Comparison of ENCODE assay signal across 26 cellular contexts in genomic region chr15:54859982-54860381, GRCh38.
"Had no signal": no experiment of that assay in that cellular context is flagged by ENCODE, and none has a peak within 500 bp of the region (broad histone marks: within the 10 kb centered on the region; RNA-seq: fewer than 3 reads in every experiment).

No MANE protein-coding gene starts in this region.

- H3K27me3 ChIP-seq: stomach, suprapubic skin, thyroid gland, tibial artery, tibial nerve, transverse colon, upper lobe of left lung, upper lobe of right lung, uterus, vagina had no signal

- H3K4me3 ChIP-seq: stomach, suprapubic skin, thoracic aorta, thyroid gland, tibial artery, tibial nerve, transverse colon, upper lobe of left lung, upper lobe of right lung, uterus, vagina had no signal

- H3K9me3 ChIP-seq: thyroid gland, uterus, vagina had no signal

- ATAC-seq: stimulated activated effector memory CD8-positive, alpha-beta T cell treated with anti-CD3 and anti-CD28 coated beads, Interleukin-12 subunit alpha, Interleukin-12 subunit beta, amount 100 ng/mL, for 72 hours; stimulated activated memory B cell treated with anti-CD40 and anti-IgM and Interleukin-4, amounts not matched to agents 10 μg/mL and 1 μg/mL and 100 μg/mL, for 72 hours; stimulated activated naive B cell treated with anti-CD40 and anti-IgM and Interleukin-4, amounts not matched to agents 10 μg/mL and 1 μg/mL and 100 μg/mL, for 72 hours; stimulated activated naive CD8-positive, alpha-beta T cell treated with anti-CD3 and anti-CD28 coated beads, Interleukin-15, amount 100 ng/mL, for 72 hours; stimulated activated naive CD8-positive, alpha-beta T cell treated with anti-CD3 and anti-CD28 coated beads, Interleukin-15, Interleukin-2, amounts not matched to agents 100 U/mL and 50 U/mL, for 24 hours; upper lobe of right lung had no signal

- H3K4me1 ChIP-seq: stomach, suprapubic skin, thyroid gland, tibial artery, tibial nerve, transverse colon, upper lobe of left lung, upper lobe of right lung, uterus, vagina had no signal

- H3K36me3 ChIP-seq: stomach, suprapubic skin, thoracic aorta, thyroid gland, tibial nerve, transverse colon, upper lobe of left lung, upper lobe of right lung, uterus, vagina had no signal

- H3K27ac ChIP-seq: stomach, suprapubic skin, thoracic aorta, thyroid gland, tibial artery, tibial nerve, transverse colon, upper lobe of left lung, upper lobe of right lung, uterus, vagina had no signal

- FAIRE-seq: urothelium cell line had no signal

- DNase-seq: stimulated activated CD4-positive, alpha-beta T cell treated with anti-CD3 and anti-CD28 coated beads, Interleukin-2, amount 100 ng/mL, for 48 hours; stimulated activated CD4-positive, alpha-beta T cell treated with anti-CD3 and anti-CD28 coated beads, Interleukin-4, amount 100 ng/mL, for 1 hour; stimulated activated CD4-positive, alpha-beta T cell treated with anti-CD3 and anti-CD28 coated beads, Interleukin-4, amount 100 ng/mL, for 24 hours; stimulated activated CD4-positive, alpha-beta T cell treated with anti-CD3 and anti-CD28 coated beads, Interleukin-4, amount 100 ng/mL, for 4 hours; stimulated activated CD8-positive, alpha-beta memory T cell treated with anti-CD3 and anti-CD28 coated beads, Interleukin-4, amount 100 ng/mL, for 48 hours; stimulated activated naive B cell treated with anti-CD40 and anti-IgM and Interleukin-4, amounts not matched to agents 10 μg/mL and 1 μg/mL and 100 μg/mL, for 72 hours; stimulated activated naive CD4-positive, alpha-beta T cell; stimulated activated naive CD4-positive, alpha-beta T cell treated with Interleukin-2 at 50 U/mL for 16 hours; stimulated activated naive CD8-positive, alpha-beta T cell treated with anti-CD3 and anti-CD28 coated beads, Interleukin-15, amount 100 ng/mL, for 72 hours; stimulated activated naive CD8-positive, alpha-beta T cell treated with anti-CD3 and anti-CD28 coated beads, Interleukin-15, Interleukin-2, amounts not matched to agents 100 U/mL and 50 U/mL, for 24 hours; stomach; substantia nigra; thyroid gland; tibial artery; transverse colon; trophoblast cell; upper lobe of left lung; upper lobe of right lung; uterus had no signal
